In the genomic region with DNA sequence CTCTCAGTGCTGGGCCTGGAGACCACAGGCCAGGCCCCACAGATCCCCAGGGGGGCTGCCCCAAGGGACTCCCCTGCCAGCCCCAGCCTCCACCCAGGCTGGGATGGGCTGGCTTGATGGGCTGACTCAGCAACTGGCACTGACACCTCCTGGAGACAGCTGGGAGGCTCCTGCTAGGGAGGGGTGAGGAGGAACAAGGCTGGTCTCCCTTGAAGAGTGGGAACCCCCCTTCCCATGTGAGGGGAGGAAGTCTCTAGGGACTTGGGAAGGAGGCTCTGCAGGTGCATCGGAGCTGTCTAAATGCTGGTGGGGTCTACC, we compare ENCODE assay signal across 8 cellular contexts. TPM values are rescaled to one million over a fixed set of nuclear protein-coding genes. Genes with fewer than 3 reads are reported as not detected.
DNase-seq lines count a peak whose midpoint lies in the region; ATAC-seq, FAIRE-seq and TF ChIP-seq lines count a peak whose summit lies in the region.

No MANE protein-coding gene starts in this region.

- CTCF ChIA-PET in A673 (lab: Charles Lee) = no interaction called here

- H3K4me1 ChIP-seq in A673 (ENCODE audit: insufficient read depth, low read length, poor library complexity, severe bottlenecking) (peaks cover 47% of the 10 kb centered on the region), upper lobe of right lung (peaks cover 48% of the 10 kb centered on the region), ascending aorta (peaks cover 8 to 15% of the 10 kb centered on the region in 2 donors)

- H3K4me3 ChIP-seq in A673 (ENCODE audit: low read depth, low read length, poor library complexity, severe bottlenecking) = no peak overlapping the region
- H3K4me3 ChIP-seq in upper lobe of right lung = no peak overlapping the region
- H3K4me3 ChIP-seq in ascending aorta = no peak overlapping the region

- POLR2A ChIA-PET in A673 (lab: Charles Lee; ENCODE audit: low non-redundant PET) = no interaction called here

- DNase-seq in A673 (ENCODE audit: low spot score) (peak; percentile 60), H54 (ENCODE audit: insufficient read length, low spot score) (peak; percentile 93), UCSD-AML1 (lab: John Stamatoyannopoulos, UW; ENCODE audit: unreplicated experiment) (peak; percentile 47), upper lobe of right lung (no peak), ascending aorta (ENCODE audit: low spot score in 2 of 2) (no peak), amniotic stem cell (lab: John Stamatoyannopoulos, UW) (no peak)
- no peak for DNase-seq in central memory CD4-positive, alpha-beta T cell

- H3K36me3 ChIP-seq in A673 (ENCODE audit: insufficient read depth, low read length, poor library complexity, severe bottlenecking) (no peaks in the 10 kb centered on the region), upper lobe of right lung (no peaks in the 10 kb centered on the region), ascending aorta (no peaks in the 10 kb centered on the region)

- peak overlapping the region; percentile 82 for H3K27ac ChIP-seq in A673 (ENCODE audit: low read depth, low read length, poor library complexity, severe bottlenecking)
- peak overlapping the region; percentile 72 for H3K27ac ChIP-seq in layer of hippocampus (ENCODE audit: low read depth, low read length)
- H3K27ac ChIP-seq in upper lobe of right lung = peak overlapping the region; percentile 24
- peak overlapping the region in 1 of 2 donors; percentile 34 for H3K27ac ChIP-seq in ascending aorta

- no TSS peak for BruUV-seq in A673 (replicated peaks; lab: Mats Ljungman, UMichigan)

- TF ChIP-seq CTCF in A673 (conservative IDR thresholded peaks at IDR 0.05; ENCODE audit: low read depth, low read length) (no peak), upper lobe of right lung (IDR thresholded peaks at IDR 0.05) (no peak), ascending aorta (IDR thresholded peaks at IDR 0.05) (no peak)

- FAIRE-seq in H54 (lab: Jason Lieb, UNC) = no peak

- ATAC-seq in upper lobe of right lung = peak; percentile 9

- intact Hi-C loops in A673 (cut with micrococcal nuclease; ENCODE audit: unreplicated experiment) (no loop called here), upper lobe of right lung (cut with DNase I) (no loop called here), ascending aorta (cut with DNase I) (no loop called here)

- no peaks in the 10 kb centered on the region for H3K27me3 ChIP-seq in A673 (replicated peaks; ENCODE audit: insufficient read depth, low read depth, low read length, poor library complexity)
- H3K27me3 ChIP-seq in layer of hippocampus (ENCODE audit: control insufficient read depth, insufficient read depth, low read length) = no peaks in the 10 kb centered on the region
- H3K27me3 ChIP-seq in upper lobe of right lung = no peaks in the 10 kb centered on the region
- no peaks in the 10 kb centered on the region for H3K27me3 ChIP-seq in ascending aorta

- TF ChIP-seq POLR2A in H54 (IDR thresholded peaks at IDR 0.05; ENCODE audit: low read depth, low read length) = no peak

- no peaks in the 10 kb centered on the region for H3K9me3 ChIP-seq in A673 (ENCODE audit: low read depth, low read length, poor library complexity, severe bottlenecking)
- H3K9me3 ChIP-seq in upper lobe of right lung = no peaks in the 10 kb centered on the region
- no peaks in the 10 kb centered on the region for H3K9me3 ChIP-seq in ascending aorta

RNA-seq across cellular contexts. Expression of a gene that starts 10.4 kb away (rescaled TPM):
- total RNA-seq in A673 (2021) = 33.8 and 47.9 TPM in 2 replicates
- 28.4 TPM for total RNA-seq in upper lobe of right lung
- 81.8 TPM for total RNA-seq in ascending aorta

RNA-seq across cellular contexts. Expression of a gene that starts 17.3 kb away (rescaled TPM):
- 55.6 and 60.6 TPM in 2 replicates for total RNA-seq in A673 (2021)
- total RNA-seq in upper lobe of right lung = 40.8 TPM
- 13.3 TPM for total RNA-seq in ascending aorta

RNA-seq across cellular contexts. Expression of a gene that starts 21.7 kb away (rescaled TPM):
- total RNA-seq in A673 (2021) (not detected in 2 replicates), upper lobe of right lung (6.8 TPM), ascending aorta (0.32 TPM)

RNA-seq across cellular contexts. Expression of a gene that starts 46.1 kb away (rescaled TPM):
- total RNA-seq in A673 (2021) (not detected in 2 replicates), upper lobe of right lung (38.0 TPM), ascending aorta (not detected)

Comparison
In these comparisons a context has a peak if more than half of its experiments do, and no peak if none do; other contexts are left out.
1. DNase-seq: peak in A673 (single experiment), H54 (single experiment) and UCSD-AML1 (single experiment); none in upper lobe of right lung (single experiment), ascending aorta (0 of 2), central memory CD4-positive, alpha-beta T cell (single experiment) and amniotic stem cell (single experiment).